In genomic region chr4:101968364-101968763, GRCh38 we compare ENCODE assay signal across 23 cellular contexts.
"Had no signal": no experiment of that assay in that cellular context is flagged by ENCODE, and none has a peak within 500 bp of the region (broad histone marks: within the 10 kb centered on the region; RNA-seq: fewer than 3 reads in every experiment).

No MANE protein-coding gene starts in this region.

- H3K4me1 Mint-ChIP-seq: activated CD4-positive, alpha-beta memory T cell treated with anti-CD3 and anti-CD28 coated beads, Interleukin-2, amount 10 ng/mL, durations not matched to agents 7 days and 5 days; activated CD4-positive, alpha-beta T cell treated with anti-CD3 and anti-CD28 coated beads, Interleukin-2, amount 10 ng/mL, durations not matched to agents 24 days and 14 days; central memory CD8-positive, alpha-beta T cell had no signal

- H3K4me3 Mint-ChIP-seq: activated CD4-positive, alpha-beta memory T cell treated with anti-CD3 and anti-CD28 coated beads, Interleukin-2, amount 10 ng/mL, durations not matched to agents 7 days and 5 days; activated CD4-positive, alpha-beta T cell treated with anti-CD3 and anti-CD28 coated beads, Interleukin-2, amount 10 ng/mL, durations not matched to agents 24 days and 14 days; activated naive CD8-positive, alpha-beta T cell; central memory CD8-positive, alpha-beta T cell; effector memory CD8-positive, alpha-beta T cell; nephron progenitor cell; T-helper 1 cell treated with Interleukin-12 subunit alpha and Interleukin-12 subunit beta and Interleukin-4 antibody, amounts not matched to agents 30 μg/mL and 1 μg/mL, for 36 hours had no signal

- H3K27ac Mint-ChIP-seq: activated CD4-positive, alpha-beta memory T cell treated with anti-CD3 and anti-CD28 coated beads, Interleukin-2, amount 10 ng/mL, durations not matched to agents 7 days and 5 days; activated CD4-positive, alpha-beta T cell treated with anti-CD3 and anti-CD28 coated beads, Interleukin-2, amount 10 ng/mL, durations not matched to agents 24 days and 14 days; activated naive CD8-positive, alpha-beta T cell; effector memory CD8-positive, alpha-beta T cell; T-helper 1 cell treated with Interleukin-12 subunit alpha and Interleukin-12 subunit beta and Interleukin-4 antibody, amounts not matched to agents 30 μg/mL and 1 μg/mL, for 36 hours had no signal

- H3K27ac ChIP-seq: adrenal gland, ascending aorta, colonic mucosa, dorsolateral prefrontal cortex, esophagus muscularis mucosa, spleen, upper lobe of right lung had no signal

- DNase-seq: activated CD4-positive, alpha-beta memory T cell treated with anti-CD3 and anti-CD28 coated beads, Interleukin-2, amount 10 ng/mL, durations not matched to agents 7 days and 5 days; activated CD4-positive, alpha-beta T cell treated with anti-CD3 and anti-CD28 coated beads, Interleukin-2, amount 10 ng/mL, durations not matched to agents 24 days and 14 days; activated gamma-delta T cell treated with Interleukin-2 at 50 U/mL for 16 hours; adrenal gland; colonic mucosa; dorsolateral prefrontal cortex; effector memory CD8-positive, alpha-beta T cell; glutamatergic neuron; hippocampal formation; left ventricle myocardium superior; nephron progenitor cell; nucleus accumbens; posterior cingulate gyrus; spleen; stimulated activated CD4-positive, alpha-beta T cell treated with anti-CD3 and anti-CD28 coated beads, Interleukin-4, amount 100 ng/mL, for 1 hour; stimulated activated naive CD8-positive, alpha-beta T cell treated with anti-CD3 and anti-CD28 coated beads, Interleukin-15, Interleukin-2, amounts not matched to agents 100 U/mL and 50 U/mL, for 24 hours; T1000; upper lobe of right lung had no signal

- H3K36me3 ChIP-seq: adrenal gland, ascending aorta, colonic mucosa, esophagus muscularis mucosa, spleen, upper lobe of right lung had no signal

- H3K27me3 ChIP-seq: adrenal gland, ascending aorta, colonic mucosa, esophagus muscularis mucosa, spleen, upper lobe of right lung had no signal

- H3K9me3 Mint-ChIP-seq: activated CD4-positive, alpha-beta memory T cell treated with anti-CD3 and anti-CD28 coated beads, Interleukin-2, amount 10 ng/mL, durations not matched to agents 7 days and 5 days; activated CD4-positive, alpha-beta T cell treated with anti-CD3 and anti-CD28 coated beads, Interleukin-2, amount 10 ng/mL, durations not matched to agents 24 days and 14 days; central memory CD8-positive, alpha-beta T cell; effector memory CD8-positive, alpha-beta T cell; nephron progenitor cell; T-helper 1 cell treated with Interleukin-12 subunit alpha and Interleukin-12 subunit beta and Interleukin-4 antibody, amounts not matched to agents 30 μg/mL and 1 μg/mL, for 36 hours had no signal

- H3K4me1 ChIP-seq: adrenal gland, ascending aorta, colonic mucosa, esophagus muscularis mucosa, upper lobe of right lung had no signal

- H3K36me3 Mint-ChIP-seq: activated naive CD8-positive, alpha-beta T cell had no signal

- H3K4me3 ChIP-seq: adrenal gland, ascending aorta, colonic mucosa, dorsolateral prefrontal cortex, esophagus muscularis mucosa, spleen, upper lobe of right lung had no signal

- H3K9me3 ChIP-seq: adrenal gland, ascending aorta, colonic mucosa, esophagus muscularis mucosa, spleen, upper lobe of right lung had no signal

- H3K27me3 Mint-ChIP-seq: activated CD4-positive, alpha-beta T cell treated with anti-CD3 and anti-CD28 coated beads, Interleukin-2, amount 10 ng/mL, durations not matched to agents 24 days and 14 days; central memory CD8-positive, alpha-beta T cell; effector memory CD8-positive, alpha-beta T cell had no signal

- ATAC-seq: effector memory CD8-positive, alpha-beta T cell; left ventricle myocardium superior; stimulated activated naive CD8-positive, alpha-beta T cell treated with anti-CD3 and anti-CD28 coated beads, Interleukin-15, Interleukin-2, amounts not matched to agents 100 U/mL and 50 U/mL, for 24 hours; upper lobe of right lung had no signal
